In genomic region chr1:74964508-74964907, GRCh38 we compare ENCODE assay signal across 13 cellular contexts.
DNase-seq lines count a peak whose midpoint lies in the region; ATAC-seq, FAIRE-seq and TF ChIP-seq lines count a peak whose summit lies in the region.
"Had no signal": no experiment of that assay in that cellular context is flagged by ENCODE, and none has a peak within 500 bp of the region (broad histone marks: within the 10 kb centered on the region; RNA-seq: fewer than 3 reads in every experiment).

No MANE protein-coding gene starts in this region.

- H3K4me1 ChIP-seq in cardiac muscle cell (ENCODE audit: low read depth) (peaks cover 27% of the 10 kb centered on the region), right atrium auricular region (no peaks in the 10 kb centered on the region), tibial nerve (no peaks in the 10 kb centered on the region), psoas muscle (no peaks in the 10 kb centered on the region)

- H3K27ac ChIP-seq in cardiac muscle cell (peak overlapping the region; percentile 48), right atrium auricular region (no peak overlapping the region), tibial nerve (no peak overlapping the region), psoas muscle (no peak overlapping the region)

- no peak for TF ChIP-seq POLR2A in tibial nerve (IDR thresholded peaks at IDR 0.05)

- H3K4me3 ChIP-seq in cardiac muscle cell (no peak overlapping the region), right atrium auricular region (no peak overlapping the region), bronchial epithelial cell (ENCODE audit: low read depth, low read length) (no peak overlapping the region), tibial nerve (no peak overlapping the region), psoas muscle (no peak overlapping the region)

- H3K27me3 Mint-ChIP-seq in stimulated activated memory B cell treated with anti-CD40 and anti-IgM and Interleukin-4, amounts not matched to agents 10 μg/mL and 1 μg/mL and 100 μg/mL, for 72 hours: no peaks in the 10 kb centered on the region
- H3K27me3 Mint-ChIP-seq: activated CD4-positive, alpha-beta T cell treated with anti-CD3 and anti-CD28 coated beads, Interleukin-2, amount 10 ng/mL, durations not matched to agents 7 days and 5 days had no signal

- ATAC-seq in stimulated activated memory B cell treated with anti-CD40 and anti-IgM and Interleukin-4, amounts not matched to agents 10 μg/mL and 1 μg/mL and 100 μg/mL, for 72 hours: no peak
- no peak for ATAC-seq in psoas muscle

- no peaks in the 10 kb centered on the region for H3K36me3 ChIP-seq in cardiac muscle cell
- H3K36me3 ChIP-seq in right atrium auricular region: no peaks in the 10 kb centered on the region
- no peaks in the 10 kb centered on the region for H3K36me3 ChIP-seq in bronchial epithelial cell (ENCODE audit: control insufficient read depth, insufficient read depth, low read length)
- H3K36me3 ChIP-seq in tibial nerve: no peaks in the 10 kb centered on the region
- no peaks in the 10 kb centered on the region for H3K36me3 ChIP-seq in psoas muscle (ENCODE audit: insufficient read depth in 1 of 2, low read depth in 1 of 2)

- H3K4me3 Mint-ChIP-seq in stimulated activated memory B cell treated with anti-CD40 and anti-IgM and Interleukin-4, amounts not matched to agents 10 μg/mL and 1 μg/mL and 100 μg/mL, for 72 hours: no peak overlapping the region
- H3K4me3 Mint-ChIP-seq: activated CD4-positive, alpha-beta T cell treated with anti-CD3 and anti-CD28 coated beads, Interleukin-2, amount 10 ng/mL, durations not matched to agents 7 days and 5 days; neural crest cell had no signal

- 5 to 8% methylated on average over 6 of the region's 6 CpGs for WGBS in tibial nerve, 2 donors
- WGBS in psoas muscle, 3 donors: 23 to 32% (median 31%) methylated on average over 6 of the region's 6 CpGs

- intact Hi-C loops in psoas muscle (cut with DNase I): no loop called here

- FAIRE-seq in bronchial epithelial cell (lab: Jason Lieb, UNC): no peak
- FAIRE-seq: astrocyte, GM18507 had no signal

- no peak for TF ChIP-seq EP300 in tibial nerve (IDR thresholded peaks at IDR 0.05)

- no peaks in the 10 kb centered on the region for H3K9me3 Mint-ChIP-seq in stimulated activated memory B cell treated with anti-CD40 and anti-IgM and Interleukin-4, amounts not matched to agents 10 μg/mL and 1 μg/mL and 100 μg/mL, for 72 hours
- H3K9me3 Mint-ChIP-seq: activated CD4-positive, alpha-beta T cell treated with anti-CD3 and anti-CD28 coated beads, Interleukin-2, amount 10 ng/mL, durations not matched to agents 7 days and 5 days; neural crest cell had no signal

- H3K27me3 ChIP-seq in cardiac muscle cell: no peaks in the 10 kb centered on the region
- H3K27me3 ChIP-seq in right atrium auricular region: no peaks in the 10 kb centered on the region
- no peaks in the 10 kb centered on the region for H3K27me3 ChIP-seq in bronchial epithelial cell (ENCODE audit: control insufficient read depth, insufficient read depth, low read length)
- no peaks in the 10 kb centered on the region for H3K27me3 ChIP-seq in tibial nerve
- H3K27me3 ChIP-seq in psoas muscle (ENCODE audit: insufficient read depth in 3 of 3, low read length in 2 of 3): no peaks in the 10 kb centered on the region

- no peak for TF ChIP-seq CTCF in cardiac muscle cell (IDR thresholded peaks at IDR 0.05; ENCODE audit: low read depth, low read length)
- TF ChIP-seq CTCF in right atrium auricular region (IDR thresholded peaks at IDR 0.05): no peak
- no peak for TF ChIP-seq CTCF in bronchial epithelial cell (IDR thresholded peaks at IDR 0.05; ENCODE audit: insufficient read depth, low read length, severe bottlenecking)
- no peak for TF ChIP-seq CTCF in tibial nerve (IDR thresholded peaks at IDR 0.05)
- no peak for TF ChIP-seq CTCF in psoas muscle (IDR thresholded peaks at IDR 0.05)

- no peaks in the 10 kb centered on the region for H3K36me3 Mint-ChIP-seq in stimulated activated memory B cell treated with anti-CD40 and anti-IgM and Interleukin-4, amounts not matched to agents 10 μg/mL and 1 μg/mL and 100 μg/mL, for 72 hours

- peak; percentile 0 to 95 for DNase-seq in cardiac muscle cell (ENCODE audit: low read depth in 1 of 2, low spot score in 1 of 2)
- no peak for DNase-seq in right atrium auricular region (ENCODE audit: low spot score)
- DNase-seq in NCI-H2171 (lab: John Stamatoyannopoulos, UW): peak; percentile 88
- peak; percentile 8 for DNase-seq in bronchial epithelial cell (ENCODE audit: low read depth)
- DNase-seq in tibial nerve (ENCODE audit: low spot score in 2 of 2): peak; percentile 16 to 40
- no peak for DNase-seq in psoas muscle
- no peak for DNase-seq in ureter (ENCODE audit: low spot score)
- DNase-seq: activated CD4-positive, alpha-beta T cell treated with anti-CD3 and anti-CD28 coated beads, Interleukin-2, amount 10 ng/mL, durations not matched to agents 7 days and 5 days; NCI-H1048 had no signal

- no peaks in the 10 kb centered on the region for H3K4me1 Mint-ChIP-seq in stimulated activated memory B cell treated with anti-CD40 and anti-IgM and Interleukin-4, amounts not matched to agents 10 μg/mL and 1 μg/mL and 100 μg/mL, for 72 hours
- H3K4me1 Mint-ChIP-seq: activated CD4-positive, alpha-beta T cell treated with anti-CD3 and anti-CD28 coated beads, Interleukin-2, amount 10 ng/mL, durations not matched to agents 7 days and 5 days; neural crest cell had no signal

- H3K9me3 ChIP-seq in cardiac muscle cell (ENCODE audit: low read depth) (no peaks in the 10 kb centered on the region), right atrium auricular region (no peaks in the 10 kb centered on the region), tibial nerve (no peaks in the 10 kb centered on the region), psoas muscle (no peaks in the 10 kb centered on the region)

- no peak overlapping the region for H3K27ac Mint-ChIP-seq in stimulated activated memory B cell treated with anti-CD40 and anti-IgM and Interleukin-4, amounts not matched to agents 10 μg/mL and 1 μg/mL and 100 μg/mL, for 72 hours
- H3K27ac Mint-ChIP-seq: activated CD4-positive, alpha-beta T cell treated with anti-CD3 and anti-CD28 coated beads, Interleukin-2, amount 10 ng/mL, durations not matched to agents 7 days and 5 days had no signal

Comparison
In these comparisons a context has a peak if more than half of its experiments do, and no peak if none do; other contexts are left out.
1. DNase-seq: peak in cardiac muscle cell (2 of 2), NCI-H2171 (single experiment), bronchial epithelial cell (single experiment) and tibial nerve (2 of 2); none in right atrium auricular region (single experiment), psoas muscle (0 of 2) and ureter (single experiment).